In genomic region chr1:180507826-180508724, GRCh38 we compare ENCODE assay signal across 12 cellular contexts. TPM values are rescaled to one million over a fixed set of nuclear protein-coding genes. Genes with fewer than 3 reads are reported as not detected.
DNase-seq lines count a peak whose midpoint lies in the region; ATAC-seq and TF ChIP-seq lines count a peak whose summit lies in the region.
"Had no signal": no experiment of that assay in that cellular context is flagged by ENCODE, and none has a peak within 500 bp of the region (broad histone marks: within the 10 kb centered on the region; RNA-seq: fewer than 3 reads in every experiment).

No MANE protein-coding gene starts in this region.

- peak; percentile 27 for TF ChIP-seq CTCF in choroid plexus epithelial cell (conservative IDR thresholded peaks at IDR 0.05; ENCODE audit: low read depth, low read length)

- H3K27ac Mint-ChIP-seq in activated T-helper 17 cell treated with anti-CD3 and anti-CD28 coated beads, Interleukin-2, amount 50 U/mL, for 72 hours: no peak overlapping the region
- H3K27ac Mint-ChIP-seq: activated naive CD4-positive, alpha-beta T cell treated with anti-CD3 and anti-CD28 coated beads, Interleukin-2, amount 10 ng/mL, durations not matched to agents 7 days and 5 days; CD8-positive, alpha-beta memory T cell had no signal

- H3K4me3 Mint-ChIP-seq in activated T-helper 17 cell treated with anti-CD3 and anti-CD28 coated beads, Interleukin-2, amount 50 U/mL, for 72 hours: no peak overlapping the region
- H3K4me3 Mint-ChIP-seq: activated naive CD4-positive, alpha-beta T cell treated with anti-CD3 and anti-CD28 coated beads, Interleukin-2, amount 10 ng/mL, durations not matched to agents 7 days and 5 days had no signal

- no peaks in the 10 kb centered on the region for H3K36me3 Mint-ChIP-seq in activated T-helper 17 cell treated with anti-CD3 and anti-CD28 coated beads, Interleukin-2, amount 50 U/mL, for 72 hours (ENCODE audit: low read depth)
- H3K36me3 Mint-ChIP-seq: activated naive CD4-positive, alpha-beta T cell treated with anti-CD3 and anti-CD28 coated beads, Interleukin-2, amount 10 ng/mL, durations not matched to agents 7 days and 5 days; CD8-positive, alpha-beta memory T cell had no signal

- H3K4me3 ChIP-seq in choroid plexus epithelial cell (ENCODE audit: low read depth, low read length): no peak overlapping the region

- DNase-seq in activated naive CD4-positive, alpha-beta T cell treated with Interleukin-2 at 50 U/mL for 16 hours: peak; percentile 7
- DNase-seq in activated naive CD4-positive, alpha-beta T cell (lab: John Stamatoyannopoulos, UW): no peak
- DNase-seq in NAMALWA (ENCODE audit: low spot score) (peak; percentile 63), choroid plexus epithelial cell (ENCODE audit: low read depth) (peak; percentile 71), stromal cell of bone marrow (ENCODE audit: low read depth) (peak; percentile 31), NCI-H146 (lab: John Stamatoyannopoulos, UW) (no peak)
- DNase-seq: activated naive CD4-positive, alpha-beta T cell treated with anti-CD3 and anti-CD28 coated beads, Interleukin-2, amount 10 ng/mL, durations not matched to agents 7 days and 5 days; CD8-positive, alpha-beta memory T cell had no signal

- H3K9me3 Mint-ChIP-seq in activated T-helper 17 cell treated with anti-CD3 and anti-CD28 coated beads, Interleukin-2, amount 50 U/mL, for 72 hours: no peaks in the 10 kb centered on the region
- H3K9me3 Mint-ChIP-seq: activated naive CD4-positive, alpha-beta T cell treated with anti-CD3 and anti-CD28 coated beads, Interleukin-2, amount 10 ng/mL, durations not matched to agents 7 days and 5 days; CD8-positive, alpha-beta memory T cell had no signal

- peaks cover 12% of the 10 kb centered on the region for H3K4me1 Mint-ChIP-seq in activated T-helper 17 cell treated with anti-CD3 and anti-CD28 coated beads, Interleukin-2, amount 50 U/mL, for 72 hours

- peaks cover 6% of the 10 kb centered on the region for H3K27me3 Mint-ChIP-seq in activated T-helper 17 cell treated with anti-CD3 and anti-CD28 coated beads, Interleukin-2, amount 50 U/mL, for 72 hours

- no peak for ATAC-seq in activated T-helper 17 cell treated with anti-CD3 and anti-CD28 coated beads, Interleukin-2, amount 50 U/mL, for 72 hours (replicated peaks)
- ATAC-seq in HG03521 (IDR thresholded peaks at IDR 0.05; ENCODE audit: unreplicated experiment): no peak
- ATAC-seq: left lobe of liver had no signal

RNA-seq across cellular contexts. Expression of gene ACBD6, which starts 5.7 kb away (rescaled TPM):
- 10 to 100 TPM; 33.4 to 41.9 TPM for total RNA-seq in activated T-helper 17 cell treated with anti-CD3 and anti-CD28 coated beads, Interleukin-2, amount 50 U/mL, for 72 hours

RNA-seq across cellular contexts. Expression of gene OVAAL, which starts 50.7 kb away (rescaled TPM):
- total RNA-seq in activated T-helper 17 cell treated with anti-CD3 and anti-CD28 coated beads, Interleukin-2, amount 50 U/mL, for 72 hours: not detected
- total RNA-seq: CD8-positive, alpha-beta memory T cell; left lobe of liver; posterior vena cava had no signal

Comparison
In these comparisons a context has a peak if more than half of its experiments do, and no peak if none do; other contexts are left out.
1. DNase-seq: peak in activated naive CD4-positive, alpha-beta T cell treated with Interleukin-2 at 50 U/mL for 16 hours (single experiment), NAMALWA (single experiment), choroid plexus epithelial cell (single experiment) and stromal cell of bone marrow (single experiment); none in activated naive CD4-positive, alpha-beta T cell (0 of 4) and NCI-H146 (single experiment).